ENCODE assay signal across 8 cellular contexts in the genomic region with DNA sequence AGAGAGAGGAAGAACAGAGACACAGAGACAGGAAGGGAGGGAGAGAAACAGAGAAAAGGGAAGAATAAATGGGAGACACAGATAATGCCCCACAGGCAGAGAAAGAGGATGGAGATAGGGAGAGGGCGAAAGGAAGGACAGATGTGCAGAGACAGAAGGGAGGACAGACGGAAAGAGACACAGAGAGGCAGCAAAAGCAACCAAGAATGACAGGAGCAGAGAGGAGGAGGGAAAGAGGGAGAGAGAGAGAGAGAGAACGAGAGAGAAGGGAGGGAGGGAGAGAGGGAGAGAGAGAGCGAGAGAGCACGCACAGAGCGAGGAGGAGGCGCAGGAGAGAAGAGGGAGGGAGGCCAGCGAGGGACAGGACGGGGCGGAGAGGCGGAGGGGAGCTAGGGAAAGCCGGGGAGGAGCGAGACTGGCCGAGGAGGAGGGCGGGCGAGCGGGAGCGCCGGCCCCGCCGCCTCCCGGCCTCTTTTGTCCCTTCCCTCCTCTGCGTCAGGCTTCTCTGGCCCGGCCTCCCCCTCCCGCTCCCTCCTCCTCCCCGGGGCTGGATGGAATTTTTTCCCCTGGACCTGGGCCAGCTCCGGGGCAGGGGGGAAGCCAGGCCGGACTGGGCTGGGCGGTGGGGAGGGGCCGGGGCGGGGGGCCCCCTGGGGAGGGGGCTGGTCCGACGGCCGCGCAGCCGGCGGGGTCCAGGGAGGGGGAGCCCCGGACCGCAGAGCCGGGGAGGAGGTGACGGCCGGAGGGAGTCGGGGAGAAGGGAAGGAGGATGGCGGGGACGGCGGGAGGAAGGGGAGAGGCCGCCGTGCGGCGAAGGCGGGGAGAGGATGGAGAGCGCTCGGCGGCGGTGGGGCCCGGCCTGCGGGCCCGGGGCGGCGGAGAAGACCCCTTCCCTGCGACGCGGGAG. TPM values are rescaled to one million over a fixed set of nuclear protein-coding genes. Genes with fewer than 3 reads are reported as not detected.
DNase-seq lines count a peak whose midpoint lies in the region; ATAC-seq and TF ChIP-seq lines count a peak whose summit lies in the region.

No MANE protein-coding gene starts in this region.

- CTCF ChIA-PET in activated CD4-positive, alpha-beta T cell treated with anti-CD3 and anti-CD28 coated beads, Interleukin-2, amount 10 ng/mL, durations not matched to agents 7 days and 5 days (lab: Charles Lee), result no interaction called here

- TF ChIP-seq CTCF in foreskin fibroblast (IDR thresholded peaks at IDR 0.05; ENCODE audit: low read depth, low read length), result no peak
- TF ChIP-seq CTCF in natural killer cell (IDR thresholded peaks at IDR 0.05), result no peak

- peak overlapping the region; percentile 67 for H3K4me3 Mint-ChIP-seq in activated CD4-positive, alpha-beta T cell treated with anti-CD3 and anti-CD28 coated beads, Interleukin-2, amount 10 ng/mL, durations not matched to agents 7 days and 5 days
- H3K4me3 Mint-ChIP-seq in activated T-helper 17 cell treated with anti-CD3 and anti-CD28 coated beads, Interleukin-2, amount 50 U/mL, for 72 hours, result peak overlapping the region; percentile 87
- H3K4me3 Mint-ChIP-seq in natural killer cell, result peak overlapping the region; percentile 59

- H3K27me3 Mint-ChIP-seq in activated CD4-positive, alpha-beta T cell treated with anti-CD3 and anti-CD28 coated beads, Interleukin-2, amount 10 ng/mL, durations not matched to agents 7 days and 5 days, result peaks cover 14% of the 10 kb centered on the region
- H3K27me3 Mint-ChIP-seq in activated T-helper 17 cell treated with anti-CD3 and anti-CD28 coated beads, Interleukin-2, amount 50 U/mL, for 72 hours, result no peaks in the 10 kb centered on the region
- H3K27me3 Mint-ChIP-seq in natural killer cell (ENCODE audit: low read depth in 2 of 2), result peaks cover 54 to 56% of the 10 kb centered on the region in 2 donors

- intact Hi-C loops in natural killer cell (cut with micrococcal nuclease), result no loop called here

- peak overlapping the region; percentile 81 to 98 for H3K4me3 ChIP-seq in foreskin fibroblast (ENCODE audit: low read depth in 1 of 2, low read length in 2 of 2)

- POLR2A ChIA-PET in activated CD4-positive, alpha-beta T cell treated with anti-CD3 and anti-CD28 coated beads, Interleukin-2, amount 10 ng/mL, durations not matched to agents 7 days and 5 days (lab: Charles Lee), result interaction anchor here (0.5 kb wide), 1 partner anchor 1470 kb away, joined by 5 read pairs; a partner anchor contains a TSS

- peak; percentile 68 for ATAC-seq in activated T-helper 17 cell treated with anti-CD3 and anti-CD28 coated beads, Interleukin-2, amount 50 U/mL, for 72 hours (replicated peaks)
- ATAC-seq in natural killer cell (no peak), HG02852 (IDR thresholded peaks at IDR 0.05; ENCODE audit: unreplicated experiment) (no peak), GM18909 (IDR thresholded peaks at IDR 0.05; ENCODE audit: poor library complexity, unreplicated experiment) (no peak)

- H3K27ac Mint-ChIP-seq in activated CD4-positive, alpha-beta T cell treated with anti-CD3 and anti-CD28 coated beads, Interleukin-2, amount 10 ng/mL, durations not matched to agents 7 days and 5 days, result peak overlapping the region; percentile 82
- H3K27ac Mint-ChIP-seq in activated T-helper 17 cell treated with anti-CD3 and anti-CD28 coated beads, Interleukin-2, amount 50 U/mL, for 72 hours, result peak overlapping the region; percentile 84
- H3K27ac Mint-ChIP-seq in natural killer cell, result peak overlapping the region in 1 of 2 donors; percentile 17

- peaks cover 20% of the 10 kb centered on the region for H3K4me1 Mint-ChIP-seq in activated CD4-positive, alpha-beta T cell treated with anti-CD3 and anti-CD28 coated beads, Interleukin-2, amount 10 ng/mL, durations not matched to agents 7 days and 5 days
- peaks cover 19% of the 10 kb centered on the region for H3K4me1 Mint-ChIP-seq in activated T-helper 17 cell treated with anti-CD3 and anti-CD28 coated beads, Interleukin-2, amount 50 U/mL, for 72 hours
- peaks cover 6 to 23% of the 10 kb centered on the region in 2 donors for H3K4me1 Mint-ChIP-seq in natural killer cell

- peaks cover 18% of the 10 kb centered on the region for H3K9me3 Mint-ChIP-seq in activated CD4-positive, alpha-beta T cell treated with anti-CD3 and anti-CD28 coated beads, Interleukin-2, amount 10 ng/mL, durations not matched to agents 7 days and 5 days
- peaks cover 5% of the 10 kb centered on the region for H3K9me3 Mint-ChIP-seq in activated T-helper 17 cell treated with anti-CD3 and anti-CD28 coated beads, Interleukin-2, amount 50 U/mL, for 72 hours
- no peaks in the 10 kb centered on the region for H3K9me3 Mint-ChIP-seq in natural killer cell

- H3K36me3 Mint-ChIP-seq in activated CD4-positive, alpha-beta T cell treated with anti-CD3 and anti-CD28 coated beads, Interleukin-2, amount 10 ng/mL, durations not matched to agents 7 days and 5 days (ENCODE audit: low read depth), result no peaks in the 10 kb centered on the region
- H3K36me3 Mint-ChIP-seq in activated T-helper 17 cell treated with anti-CD3 and anti-CD28 coated beads, Interleukin-2, amount 50 U/mL, for 72 hours (ENCODE audit: low read depth), result peaks cover 11% of the 10 kb centered on the region
- H3K36me3 Mint-ChIP-seq in natural killer cell, result no peaks in the 10 kb centered on the region

- no peak for DNase-seq in activated CD4-positive, alpha-beta T cell treated with anti-CD3 and anti-CD28 coated beads, Interleukin-2, amount 10 ng/mL, durations not matched to agents 7 days and 5 days
- no peak for DNase-seq in activated CD4-positive, alpha-beta T cell treated with anti-CD3 and anti-CD28 coated beads for 48 hours
- DNase-seq in NCI-H2107 treated with DMSO at 0.1 percent for 48 hours (lab: John Stamatoyannopoulos, UW; ENCODE audit: unreplicated experiment), result peak; percentile 74
- DNase-seq in foreskin fibroblast, result peak; percentile 98
- DNase-seq in natural killer cell, result no peak

RNA-seq across cellular contexts. Expression of a gene that starts 4.2 kb away (rescaled TPM):
- 1 to 10 TPM; 3.1 to 3.9 TPM for total RNA-seq in activated CD4-positive, alpha-beta T cell treated with anti-CD3 and anti-CD28 coated beads, Interleukin-2, amount 10 ng/mL, durations not matched to agents 7 days and 5 days
- total RNA-seq in activated T-helper 17 cell treated with anti-CD3 and anti-CD28 coated beads, Interleukin-2, amount 50 U/mL, for 72 hours, result 10 to 100 TPM in 1 of 2 donors, 1 to 10 TPM in 1; 3.2 to 18.3 TPM
- total RNA-seq in natural killer cell, result 1 to 10 TPM; 2.2 to 9.4 (median 3.7) TPM

RNA-seq across cellular contexts. Expression of a gene that starts 34.9 kb away (rescaled TPM):
- not detected for total RNA-seq in activated CD4-positive, alpha-beta T cell treated with anti-CD3 and anti-CD28 coated beads, Interleukin-2, amount 10 ng/mL, durations not matched to agents 7 days and 5 days
- not detected for total RNA-seq in activated T-helper 17 cell treated with anti-CD3 and anti-CD28 coated beads, Interleukin-2, amount 50 U/mL, for 72 hours
- not detected for total RNA-seq in natural killer cell

RNA-seq across cellular contexts. Expression of a gene that starts 42.3 kb away (rescaled TPM):
- not detected for total RNA-seq in activated CD4-positive, alpha-beta T cell treated with anti-CD3 and anti-CD28 coated beads, Interleukin-2, amount 10 ng/mL, durations not matched to agents 7 days and 5 days
- total RNA-seq in activated T-helper 17 cell treated with anti-CD3 and anti-CD28 coated beads, Interleukin-2, amount 50 U/mL, for 72 hours, result not detected
- total RNA-seq in natural killer cell, result 1 to 10 TPM; 2.7 to 4.9 (median 2.9) TPM

RNA-seq across cellular contexts. Expression of a gene that starts 58.7 kb away (rescaled TPM):
- not detected for total RNA-seq in activated CD4-positive, alpha-beta T cell treated with anti-CD3 and anti-CD28 coated beads, Interleukin-2, amount 10 ng/mL, durations not matched to agents 7 days and 5 days
- not detected for total RNA-seq in activated T-helper 17 cell treated with anti-CD3 and anti-CD28 coated beads, Interleukin-2, amount 50 U/mL, for 72 hours
- total RNA-seq in natural killer cell, result 1 to 10 TPM in 1 of 3 donors, under 1 TPM in 2; 0.54 to 1.0 (median 0.90) TPM

Comparison
In these comparisons a context has a peak if more than half of its experiments do, and no peak if none do; other contexts are left out.
1. DNase-seq: peak in NCI-H2107 treated with DMSO at 0.1 percent for 48 hours (single experiment) and foreskin fibroblast (2 of 2); none in activated CD4-positive, alpha-beta T cell treated with anti-CD3 and anti-CD28 coated beads, Interleukin-2, amount 10 ng/mL, durations not matched to agents 7 days and 5 days (single experiment), activated CD4-positive, alpha-beta T cell treated with anti-CD3 and anti-CD28 coated beads for 48 hours (single experiment) and natural killer cell (single experiment).
2. Peak in every context shown above with its lines, with median percentiles within 50 percentile points of each other: H3K4me3 Mint-ChIP-seq.